In the genomic region with DNA sequence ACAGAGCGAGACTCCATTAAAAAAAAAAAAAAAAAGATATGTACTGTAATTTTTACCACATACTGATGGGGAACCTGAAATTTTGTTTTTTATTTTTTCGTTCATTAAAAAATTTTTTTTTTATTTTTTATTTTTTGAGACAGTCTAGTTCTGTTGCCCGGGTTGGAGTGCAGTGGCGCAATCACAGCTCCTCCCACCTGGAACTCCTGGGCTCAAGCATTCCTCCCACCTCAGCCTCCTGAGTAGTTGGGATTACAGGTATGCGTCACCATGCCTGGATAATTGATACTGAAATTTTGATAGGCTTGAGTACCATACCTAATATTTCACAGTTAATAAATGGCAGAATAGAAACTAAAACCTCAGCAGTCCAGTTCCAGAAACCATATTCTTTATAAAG, we compare ENCODE assay signal across 36 cellular contexts. TPM values are rescaled to one million over a fixed set of nuclear protein-coding genes. Genes with fewer than 3 reads are reported as not detected.
DNase-seq lines count a peak whose midpoint lies in the region; ATAC-seq, FAIRE-seq and TF ChIP-seq lines count a peak whose summit lies in the region.
"Had no signal": no experiment of that assay in that cellular context is flagged by ENCODE, and none has a peak within 500 bp of the region (broad histone marks: within the 10 kb centered on the region; RNA-seq: fewer than 3 reads in every experiment).

No MANE protein-coding gene starts in this region.

- H3K9me3 ChIP-seq in H1 (ENCODE audit: insufficient read depth in 2 of 2, low read depth in 1 of 2, low read length in 1 of 2), result no peaks in the 10 kb centered on the region
- H3K9me3 ChIP-seq in lower lobe of right lung, result no peaks in the 10 kb centered on the region
- H3K9me3 ChIP-seq: A549; BE2C; BLaER1; BLaER1 treated with 17β-estradiol and CSF1 and Interleukin-3, amounts not matched to agents 10 nM and 100 nM; Caco-2 had no signal

- H2BK120ac ChIP-seq in H1 (replicated peaks; ENCODE audit: low read depth, low read length), result no peak overlapping the region

- no peak overlapping the region for H3K27ac Mint-ChIP-seq in effector memory CD8-positive, alpha-beta T cell
- H3K27ac Mint-ChIP-seq: B cell; CD14-positive monocyte; CD4-positive, alpha-beta memory T cell; CD4-positive, alpha-beta T cell; CD4-positive, CD25-positive, alpha-beta regulatory T cell; CD8-positive, alpha-beta memory T cell; CD8-positive, alpha-beta T cell had no signal

- H3K27ac ChIP-seq in KMS-11, result no peak overlapping the region
- H3K27ac ChIP-seq in H1 (ENCODE audit: low read depth, low read length), result no peak overlapping the region
- no peak overlapping the region for H3K27ac ChIP-seq in lower lobe of right lung
- H3K27ac ChIP-seq: 22Rv1; A549; BLaER1; BLaER1 treated with 17β-estradiol and CSF1 and Interleukin-3, amounts not matched to agents 10 nM and 100 nM; C4-2B had no signal

- no peak overlapping the region for H4K91ac ChIP-seq in H1 (replicated peaks; ENCODE audit: insufficient read length, low read length)

- no peak overlapping the region for H2BK5ac ChIP-seq in H1 (ENCODE audit: low read depth, low read length)

- no peak for TF ChIP-seq EP300 in H1 (IDR thresholded peaks at IDR 0.05; ENCODE audit: borderline replicate concordance in 1 of 2, low read depth in 2 of 2, low read length in 2 of 2)

- H3K79me2 ChIP-seq in KMS-11 (ENCODE audit: insufficient read depth, low read depth), result no peaks in the 10 kb centered on the region
- H3K79me2 ChIP-seq in H1 (ENCODE audit: control insufficient read depth in 1 of 2, insufficient read depth in 2 of 2, low read length in 2 of 2), result no peaks in the 10 kb centered on the region

- TF ChIP-seq POLR2A in H1 (IDR thresholded peaks at IDR 0.05; ENCODE audit: control extremely low read depth in 1 of 2, low read depth in 2 of 2, low read length in 2 of 2), result no peak

- no peak for TF ChIP-seq RAD21 in H1 (IDR thresholded peaks at IDR 0.05 in 1 of 2, conservative IDR thresholded peaks at IDR 0.05 in 1 of 2; ENCODE audit: low read depth in 2 of 2, low read length in 2 of 2)

- POLR2A ChIA-PET in H1 (lab: Charles Lee; ENCODE audit: partially characterized antibody), result interaction anchor here (1.5 kb wide), 1 partner anchor 20 kb away, joined by 5 read pairs; a partner anchor contains a TSS

- H3K23ac ChIP-seq in H1 (ENCODE audit: insufficient read length), result no peak overlapping the region

- H2AK5ac ChIP-seq in H1 (ENCODE audit: low read depth, low read length), result no peak overlapping the region

- no peak overlapping the region for H3K4me3 ChIP-seq in KMS-11 (IDR thresholded peaks at IDR 0.05; ENCODE audit: insufficient read depth, low read depth, low read length)
- H3K4me3 ChIP-seq in H1 (ENCODE audit: extremely low read depth in 1 of 4, insufficient read depth in 2 of 4, low read depth in 3 of 4, low read length in 4 of 4), result no peak overlapping the region
- H3K4me3 ChIP-seq in lower lobe of right lung, result no peak overlapping the region
- H3K4me3 ChIP-seq: A549; BLaER1; BLaER1 treated with 17β-estradiol and CSF1 and Interleukin-3, amounts not matched to agents 10 nM and 100 nM had no signal

- H2AFZ ChIP-seq in KMS-11 (ENCODE audit: low read depth), result no peak overlapping the region
- H2AFZ ChIP-seq in H1 (ENCODE audit: low read length), result no peak overlapping the region

- H3K27me3 ChIP-seq in KMS-11 (ENCODE audit: insufficient read depth, low read depth), result no peaks in the 10 kb centered on the region
- H3K27me3 ChIP-seq in H1 (replicated peaks in 1 of 4; ENCODE audit: control insufficient read depth in 3 of 4, extremely low read depth in 1 of 4, insufficient read depth in 3 of 4, low read length in 3 of 4), result no peaks in the 10 kb centered on the region
- no peaks in the 10 kb centered on the region for H3K27me3 ChIP-seq in lower lobe of right lung (ENCODE audit: low read depth)
- H3K27me3 ChIP-seq: BE2C; BLaER1; BLaER1 treated with 17β-estradiol and CSF1 and Interleukin-3, amounts not matched to agents 10 nM and 100 nM had no signal

- H3K4me3 Mint-ChIP-seq in effector memory CD8-positive, alpha-beta T cell, result no peak overlapping the region
- H3K4me3 Mint-ChIP-seq: B cell; CD14-positive monocyte; CD4-positive, alpha-beta memory T cell; CD4-positive, alpha-beta T cell; CD4-positive, CD25-positive, alpha-beta regulatory T cell; CD8-positive, alpha-beta memory T cell; CD8-positive, alpha-beta T cell had no signal

- H3K27me3 Mint-ChIP-seq in effector memory CD8-positive, alpha-beta T cell, result peaks cover 17 to 19% of the 10 kb centered on the region in 2 donors
- H3K27me3 Mint-ChIP-seq: B cell had no signal

- H2BK20ac ChIP-seq in H1 (ENCODE audit: low read length), result no peak overlapping the region

- H3K79me1 ChIP-seq in H1 (ENCODE audit: low read depth, low read length), result no peaks in the 10 kb centered on the region

- H3K36me3 ChIP-seq in KMS-11 (ENCODE audit: insufficient read depth) (no peaks in the 10 kb centered on the region), H1 (ENCODE audit: control insufficient read depth in 2 of 4, insufficient read depth in 4 of 4, low read length in 3 of 4) (no peaks in the 10 kb centered on the region), lower lobe of right lung (peaks cover 19% of the 10 kb centered on the region)
- H3K36me3 ChIP-seq: BE2C, BLaER1 had no signal

- H3K14ac ChIP-seq in H1 (ENCODE audit: insufficient read length), result no peak overlapping the region

- CTCF ChIA-PET in H1 (lab: Charles Lee; ENCODE audit: partially characterized antibody), result interaction anchor here (0.7 to 1.4 kb wide), 2 partner anchors 25 to 81 kb away, joined by 3 read pairs; no protein-coding TSS in a partner anchor

- intact Hi-C loops in head of caudate nucleus (cut with DNase I), result no loop called here
- intact Hi-C loops in lower lobe of right lung (cut with DNase I), result no loop called here

- no peak overlapping the region for H3K56ac ChIP-seq in H1 (replicated peaks; ENCODE audit: insufficient read length, low read depth, low read length)

- no peak overlapping the region for H4K8ac ChIP-seq in H1 (ENCODE audit: extremely low read depth, insufficient read depth, low read length)

- FAIRE-seq in H1 (lab: Jason Lieb, UNC) (no peak), GM19239 (lab: Jason Lieb, UNC) (no peak)
- FAIRE-seq: A204.1, A549, D721Med had no signal

- H3K4me2 ChIP-seq in KMS-11, result 0 out of 2 replicates have a peak overlapping the region, but pooled peaks have one; percentile 35
- no peak overlapping the region for H3K4me2 ChIP-seq in H1 (ENCODE audit: insufficient read depth in 1 of 2, low read depth in 2 of 2, low read length in 2 of 2)
- H3K4me2 ChIP-seq: A549; BLaER1; BLaER1 treated with 17β-estradiol and CSF1 and Interleukin-3, amounts not matched to agents 10 nM and 100 nM had no signal

- TF ChIP-seq CTCF in KMS-11 (conservative IDR thresholded peaks at IDR 0.05; ENCODE audit: low read depth, low read length) (no peak), H1 (IDR thresholded peaks at IDR 0.05; ENCODE audit: control extremely low read depth in 1 of 3, insufficient read depth in 1 of 3, low read depth in 1 of 3, low read length in 3 of 3) (no peak), lower lobe of right lung (IDR thresholded peaks at IDR 0.05) (no peak)

- WGBS in H1 (ENCODE audit: extremely low coverage in 1 of 2, insufficient coverage in 1 of 2, insufficient read length in 1 of 2, insufficient replicate concordance in 2 of 2, low coverage in 1 of 2, low lambda C conversion rate in 2 of 2, missing lambda C conversion rate in 1 of 2), 2 experiments, result 94% methylated on average over 5 of the region's 5 CpGs; no CpG with 5 or more reads in 1 of the 2 experiments

- no peak for ATAC-seq in lower lobe of right lung
- no peak for ATAC-seq in HG03432 (IDR thresholded peaks at IDR 0.05; ENCODE audit: unreplicated experiment)
- no peak for ATAC-seq in effector memory CD8-positive, alpha-beta T cell (replicated peaks)
- ATAC-seq: A549; CD8-positive, alpha-beta T cell had no signal

- no peak for DNase-seq in H1 (ENCODE audit: low read depth in 1 of 2, low spot score in 2 of 2)
- peak in 26 of 42 donors; percentile 14 to 76 (median 40) for DNase-seq in head of caudate nucleus
- DNase-seq in putamen (ENCODE audit: low spot score), result peak; percentile 27
- no peak for DNase-seq in lower lobe of right lung
- no peak for DNase-seq in effector memory CD8-positive, alpha-beta T cell
- DNase-seq in GM19239 (ENCODE audit: insufficient read length, low spot score), result no peak
- DNase-seq: 8988T; ACHN; AML-193; BE2C; C1 segment of cervical spinal cord; Caco-2; Calu3; CD4-positive, alpha-beta memory T cell; CD4-positive, alpha-beta T cell; CD4-positive, CD25-positive, alpha-beta regulatory T cell; CD8-positive, alpha-beta memory T cell; CD8-positive, alpha-beta T cell; COR-L47; DMS 273 treated with DMSO at 0.1 percent for 48 hours; DMS153; DMS53; DMS79; DMS79 treated with DMSO at 0.1 percent for 48 hours; DND-41 had no signal

- no peaks in the 10 kb centered on the region for H3K9me3 Mint-ChIP-seq in effector memory CD8-positive, alpha-beta T cell
- H3K9me3 Mint-ChIP-seq: CD4-positive, alpha-beta memory T cell; CD4-positive, alpha-beta T cell; CD8-positive, alpha-beta memory T cell; CD8-positive, alpha-beta T cell had no signal

- H3K4me1 Mint-ChIP-seq in effector memory CD8-positive, alpha-beta T cell (ENCODE audit: low read depth in 2 of 2), result no peaks in the 10 kb centered on the region
- H3K4me1 Mint-ChIP-seq: B cell; CD14-positive monocyte; CD4-positive, alpha-beta memory T cell; CD4-positive, CD25-positive, alpha-beta regulatory T cell; CD8-positive, alpha-beta memory T cell had no signal

- H2BK15ac ChIP-seq in H1 (ENCODE audit: low read length), result no peak overlapping the region

- H3K4me1 ChIP-seq in KMS-11 (ENCODE audit: low read depth, poor library complexity, severe bottlenecking) (peaks cover 22% of the 10 kb centered on the region), H1 (replicated peaks in 1 of 4; ENCODE audit: control insufficient read depth in 3 of 4, insufficient read depth in 4 of 4, low read length in 3 of 4) (no peaks in the 10 kb centered on the region), lower lobe of right lung (no peaks in the 10 kb centered on the region)
- H3K4me1 ChIP-seq: A549, BE2C, BLaER1, Caco-2 had no signal

- H3K9ac ChIP-seq in KMS-11 (no peak overlapping the region), H1 (replicated peaks in 1 of 4; ENCODE audit: extremely low read depth in 1 of 4, low read depth in 3 of 4, low read length in 3 of 4) (no peak overlapping the region)
- H3K9ac ChIP-seq: BLaER1; BLaER1 treated with 17β-estradiol and CSF1 and Interleukin-3, amounts not matched to agents 10 nM and 100 nM had no signal

- H3K36me3 Mint-ChIP-seq in effector memory CD8-positive, alpha-beta T cell (ENCODE audit: insufficient read depth), result no peaks in the 10 kb centered on the region
- H3K36me3 Mint-ChIP-seq: CD4-positive, alpha-beta memory T cell; CD4-positive, CD25-positive, alpha-beta regulatory T cell; CD8-positive, alpha-beta memory T cell; CD8-positive, alpha-beta T cell had no signal

- H2BK12ac ChIP-seq in H1 (ENCODE audit: low read depth, low read length), result no peak overlapping the region

- no peak overlapping the region for H3K4ac ChIP-seq in H1 (replicated peaks; ENCODE audit: insufficient read length, low read depth, low read length)

- H4K20me1 ChIP-seq in KMS-11 (ENCODE audit: insufficient read depth) (no peaks in the 10 kb centered on the region), H1 (replicated peaks in 1 of 2; ENCODE audit: control insufficient read depth in 1 of 2, insufficient read depth in 2 of 2, low read length in 2 of 2) (no peaks in the 10 kb centered on the region)
- H4K20me1 ChIP-seq: BLaER1; BLaER1 treated with 17β-estradiol and CSF1 and Interleukin-3, amounts not matched to agents 10 nM and 100 nM had no signal

- H3K18ac ChIP-seq in H1 (ENCODE audit: extremely low read depth, low read length), result no peak overlapping the region

- no peaks in the 10 kb centered on the region for H3K23me2 ChIP-seq in H1 (ENCODE audit: low read depth, low read length)

- H4K5ac ChIP-seq in H1 (ENCODE audit: insufficient read length, low read depth, low read length), result no peak overlapping the region

RNA-seq across cellular contexts. Expression of a gene that starts 20.9 kb away (rescaled TPM):
- 353 and 371 TPM in 2 replicates for total RNA-seq in H1 (2021; fragmentation: NEBNext Ultra II Directional; extraction: Animal tissue kit (Norgen Biotek cat#: 25700))
- polyA plus RNA-seq in H1 (2011; rRNA removed), result 112 and 147 TPM in 2 replicates
- 161 TPM for polyA plus RNA-seq in H1 (2011; cell fraction: cytosol; rRNA removed)
- 123 TPM for polyA plus RNA-seq in H1 (2011; cell fraction: nucleus; rRNA removed)
- 94.1 to 110 TPM (median 103 TPM) in 4 replicates for polyA plus RNA-seq in H1 (2012, experiment 1 of 2)
- 8.7 TPM for polyA plus RNA-seq in H1 (2012, experiment 2 of 2)
- polyA plus RNA-seq in H1 (2013, experiment 1 of 2), result 144 TPM
- 133 TPM for polyA plus RNA-seq in H1 (2013, experiment 2 of 2)
- polyA minus RNA-seq in H1 (2011; rRNA and poly(A)+ RNA removed), result 164 and 201 TPM in 2 replicates
- polyA minus RNA-seq in H1 (2011; cell fraction: cytosol; rRNA and poly(A)+ RNA removed), result 177 TPM
- polyA minus RNA-seq in H1 (2011; cell fraction: nucleus; rRNA and poly(A)+ RNA removed), result 281 TPM
- 2.7 TPM for total RNA-seq in lower lobe of right lung

Comparison
In these comparisons a context has a peak if more than half of its experiments do, and no peak if none do; other contexts are left out.
1. DNase-seq: peak in head of caudate nucleus (26 of 42) and putamen (single experiment); none in H1 (0 of 2), lower lobe of right lung (single experiment), effector memory CD8-positive, alpha-beta T cell (0 of 3) and GM19239 (single experiment).
2. RNA of a gene that starts 20.9 kb away (total RNA-seq): 353 to 371 TPM in H1; 2.7 TPM in lower lobe of right lung (single experiment); every median in the first group is over 10 times any median in the second.